In genomic region chr2:206765242-206766056, GRCh38 we compare ENCODE assay signal across 1 cellular context.
TF ChIP-seq lines count a peak whose summit lies in the region.

Gene FASTKD2 (plus strand): TSS chr2:206765606. CDS start chr2:206766694, 1,088 bp downstream.
Gene MDH1B (minus strand): TSS chr2:206765328. CDS start chr2:206765271, 57 bp downstream.

TF ChIP-seq in GM23338, 12 proteins besides CTCF, POLR2A, EP300 and RAD21 (continued from another document):
- TF ChIP-seq ZNF462 (CRISPR knock-in tag; IDR thresholded peaks at IDR 0.05) (no peak), ZNF114 (CRISPR knock-in tag; IDR thresholded peaks at IDR 0.05) (no peak), CREB1 (CRISPR knock-in tag; IDR thresholded peaks at IDR 0.05; ENCODE audit: low read depth) (no peak)
TF ChIP-seq in GM23338: peak in this region for 3.
